9 cellular contexts compared by ENCODE assay signal in the genomic region with DNA sequence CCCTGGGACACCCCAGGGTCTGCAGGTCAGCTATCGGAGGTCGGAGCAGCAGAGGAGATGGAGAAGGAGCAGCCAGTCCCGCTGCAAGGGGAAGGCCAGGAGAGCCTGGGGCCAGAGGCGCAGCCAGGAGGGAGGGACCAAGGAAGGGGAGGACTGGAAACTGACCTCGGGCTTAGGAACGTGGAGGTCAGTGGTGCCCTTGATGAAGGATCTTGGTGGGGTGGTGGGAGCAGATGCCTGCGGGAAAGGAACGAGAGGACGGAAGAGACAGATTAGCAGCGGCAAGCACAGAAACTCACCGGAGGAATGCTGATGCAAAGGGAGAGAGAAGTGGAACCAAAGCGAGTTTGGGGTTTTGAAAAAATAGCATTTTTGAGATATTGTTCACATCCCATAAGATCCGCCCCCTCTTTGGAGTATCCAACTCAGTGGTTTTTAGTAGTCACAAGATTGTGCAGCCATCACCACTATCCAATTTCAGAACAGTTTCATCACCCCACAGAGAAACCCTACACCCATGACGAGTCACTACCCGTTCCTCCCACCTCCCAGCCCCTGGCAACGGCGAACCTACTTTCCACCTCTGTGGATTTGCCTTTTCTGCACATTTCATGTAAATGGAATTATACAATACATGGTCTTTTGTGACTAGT. TPM values are rescaled to one million over a fixed set of nuclear protein-coding genes. Genes with fewer than 3 reads are reported as not detected.
DNase-seq lines count a peak whose midpoint lies in the region; ATAC-seq, FAIRE-seq and TF ChIP-seq lines count a peak whose summit lies in the region.
"Had no signal": no experiment of that assay in that cellular context is flagged by ENCODE, and none has a peak within 500 bp of the region (broad histone marks: within the 10 kb centered on the region; RNA-seq: fewer than 3 reads in every experiment).

No MANE protein-coding gene starts in this region.

- peaks cover 14% of the 10 kb centered on the region; the same call in 2 of the 3 replicates for H3K4me1 ChIP-seq in A549

- TF ChIP-seq CTCF in A549 (IDR thresholded peaks at IDR 0.05) = no peak

- H3K27ac ChIP-seq in A549 = peak overlapping the region; percentile 42 to 65; a peak in 5 of 6 replicates

- FAIRE-seq in A549 (lab: Jason Lieb, UNC) (no peak), HTR-8/SVneo (lab: Jason Lieb, UNC) (no peak)
- FAIRE-seq: endometrium had no signal

- peaks cover 9% of the 10 kb centered on the region for H3K9me3 ChIP-seq in A549

- no peak for TF ChIP-seq RAD21 in A549 (conservative IDR thresholded peaks at IDR 0.05 in 1 of 2, IDR thresholded peaks at IDR 0.05 in 1 of 2)

- WGBS in A549 (ENCODE audit: missing lambda C conversion rate) = 94% methylated on average over 17 of the region's 17 CpGs

- H3K4me3 ChIP-seq in A549 = no peak overlapping the region

- H3K4me2 ChIP-seq in A549 = 0 out of 3 replicates have a peak overlapping the region, but pooled peaks have one; percentile 14

- CTCF ChIA-PET in A549 (lab: Yijun Ruan, JAX) = interaction anchor here (0.7 to 4.3 kb wide), 5 partner anchors 14 to 405 kb away, joined by 3 to 34 read pairs (median 5); a partner anchor contains a TSS

- DNase-seq in A549 (ENCODE audit: low read depth in 1 of 2, low spot score in 1 of 2) (peak in 1 of 2 experiments; percentile 52), HTR-8/SVneo (ENCODE audit: insufficient read length, low spot score) (peak; percentile 31), amniotic epithelial cell (ENCODE audit: low read depth) (peak; percentile 93), myocyte (ENCODE audit: low read depth) (peak; percentile 96), OCI-M2 (lab: John Stamatoyannopoulos, UW; ENCODE audit: unreplicated experiment) (no peak), T-helper 9 cell (no peak), NCI-H2196 (lab: John Stamatoyannopoulos, UW; ENCODE audit: unreplicated experiment) (no peak)

- POLR2A ChIA-PET in A549 (lab: Yijun Ruan, JAX) = no interaction called here

- ATAC-seq in A549 (peak; percentile 15 to 60; a peak in 4 of 6 replicates), GM19463 (IDR thresholded peaks at IDR 0.05; ENCODE audit: unreplicated experiment) (no peak)

- no peak for TF ChIP-seq POLR2A in A549 (IDR thresholded peaks at IDR 0.05; ENCODE audit: low read length)

- no peak for TF ChIP-seq EP300 in A549 (IDR thresholded peaks at IDR 0.05)

TF ChIP-seq in A549, 52 proteins besides CTCF, POLR2A, EP300 and RAD21:
- TF ChIP-seq, protein P1, sequence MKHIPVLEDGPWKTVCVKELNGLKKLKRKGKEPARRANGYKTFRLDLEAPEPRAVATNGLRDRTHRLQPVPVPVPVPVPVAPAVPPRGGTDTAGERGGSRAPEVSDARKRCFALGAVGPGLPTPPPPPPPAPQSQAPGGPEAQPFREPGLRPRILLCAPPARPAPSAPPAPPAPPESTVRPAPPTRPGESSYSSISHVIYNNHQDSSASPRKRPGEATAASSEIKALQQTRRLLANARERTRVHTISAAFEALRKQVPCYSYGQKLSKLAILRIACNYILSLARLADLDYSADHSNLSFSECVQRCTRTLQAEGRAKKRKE (CRISPR knock-in tag; IDR thresholded peaks at IDR 0.05; ENCODE audit: low read depth) = no peak
- TF ChIP-seq CBX8 (IDR thresholded peaks at IDR 0.05) = no peak
- TF ChIP-seq HDAC2 (IDR thresholded peaks at IDR 0.05) = no peak

RNA-seq across cellular contexts. Expression of a gene that starts 22.1 kb away (rescaled TPM):
- polyA plus RNA-seq in A549 (2011; rRNA removed) = 2.1 and 2.3 TPM in 2 replicates
- polyA plus RNA-seq in A549 (2012; cell fraction: cytosol; rRNA removed) = 7.1 and 8.7 TPM in 2 replicates
- polyA plus RNA-seq in A549 (2012; cell fraction: nucleus; rRNA removed) = 9.8 and 13.2 TPM in 2 replicates
- 4.1 to 4.4 TPM (median 4.2 TPM) in 3 replicates for polyA plus RNA-seq in A549 (2017; fragmentation: RNase III; extraction: RNeasy Plus Mini Kit Qiagen cat#74134 plus additional on column Dnase treatment)
- 3.3 and 3.4 TPM in 2 replicates for polyA minus RNA-seq in A549 (2011; rRNA and poly(A)+ RNA removed)
- 29.3 and 38.1 TPM in 2 replicates for total RNA-seq in myocyte
- polyA plus RNA-seq in myocyte (2012) = 31.5 TPM

RNA-seq across cellular contexts. Expression of a gene that starts 27.7 kb away (rescaled TPM):
- polyA plus RNA-seq in A549 (2011; rRNA removed) (33.6 and 34.3 TPM in 2 replicates), A549 (2017; fragmentation: RNase III; extraction: RNeasy Plus Mini Kit Qiagen cat#74134 plus additional on column Dnase treatment) (35.2 to 36.1 TPM (median 35.2 TPM) in 3 replicates)
- polyA plus RNA-seq in A549 (2012; cell fraction: cytosol; rRNA removed) = 30.8 and 40.5 TPM in 2 replicates
- 35.7 and 36.4 TPM in 2 replicates for polyA plus RNA-seq in A549 (2012; cell fraction: nucleus; rRNA removed)
- polyA minus RNA-seq in A549 (2011; rRNA and poly(A)+ RNA removed) = 11.6 and 15.1 TPM in 2 replicates
- total RNA-seq in myocyte = 64.7 and 69.7 TPM in 2 replicates
- polyA plus RNA-seq in myocyte (2012) = 51.9 TPM

Comparison
In these comparisons a context has a peak if more than half of its experiments do, and no peak if none do; other contexts are left out.
1. DNase-seq: peak in HTR-8/SVneo (single experiment), amniotic epithelial cell (single experiment) and myocyte (single experiment); none in OCI-M2 (single experiment), T-helper 9 cell (single experiment) and NCI-H2196 (single experiment).